14 cellular contexts compared by ENCODE assay signal in the genomic region with DNA sequence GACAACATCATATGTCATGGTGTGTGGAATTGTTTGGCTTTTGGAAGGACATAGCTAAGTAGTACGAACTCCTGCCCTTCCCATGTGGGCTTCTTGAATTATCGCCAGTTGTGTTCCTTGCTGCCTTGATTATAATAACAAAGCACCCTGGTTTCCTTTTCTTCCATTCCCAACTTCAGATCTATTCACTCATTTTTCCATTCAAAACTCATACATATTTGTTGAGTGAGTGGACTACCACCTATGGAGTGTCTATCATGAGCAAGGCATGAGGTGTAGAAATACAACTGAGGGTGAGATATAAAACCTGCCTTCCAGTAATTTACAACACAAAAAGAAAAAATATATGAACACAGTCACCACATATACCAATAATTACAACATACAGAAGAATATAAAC. TPM values are rescaled to one million over a fixed set of nuclear protein-coding genes. Genes with fewer than 3 reads are reported as not detected.
DNase-seq lines count a peak whose midpoint lies in the region; ATAC-seq, FAIRE-seq and TF ChIP-seq lines count a peak whose summit lies in the region.
"Had no signal": no experiment of that assay in that cellular context is flagged by ENCODE, and none has a peak within 500 bp of the region (broad histone marks: within the 10 kb centered on the region; RNA-seq: fewer than 3 reads in every experiment).

No MANE protein-coding gene starts in this region.

- H3K79me2 ChIP-seq in astrocyte (ENCODE audit: insufficient read depth, low read length), result no peaks in the 10 kb centered on the region

- TF ChIP-seq CTCF in astrocyte (IDR thresholded peaks at IDR 0.05; ENCODE audit: insufficient read depth, low read depth, low read length), result no peak
- no peak for TF ChIP-seq CTCF in fibroblast of pulmonary artery (IDR thresholded peaks at IDR 0.05; ENCODE audit: low read length, missing control alignments)
- TF ChIP-seq CTCF in right atrium auricular region (IDR thresholded peaks at IDR 0.05), result no peak

- no peaks in the 10 kb centered on the region for H3K4me1 ChIP-seq in astrocyte (ENCODE audit: insufficient read depth, low read length)
- H3K4me1 ChIP-seq in right atrium auricular region, result no peaks in the 10 kb centered on the region
- H3K4me1 ChIP-seq: BLaER1 had no signal

- no peaks in the 10 kb centered on the region for H3K27me3 ChIP-seq in astrocyte (ENCODE audit: insufficient read depth, low read length)
- H3K27me3 ChIP-seq in right atrium auricular region, result no peaks in the 10 kb centered on the region
- H3K27me3 ChIP-seq: BLaER1 had no signal

- H3K4me1 Mint-ChIP-seq in astrocyte (ENCODE audit: low read depth, unreplicated experiment), result peaks cover 10% of the 10 kb centered on the region

- H3K9me3 ChIP-seq in astrocyte (ENCODE audit: insufficient read depth, low read depth, low read length) (no peaks in the 10 kb centered on the region), right atrium auricular region (no peaks in the 10 kb centered on the region)
- H3K9me3 ChIP-seq: BLaER1 had no signal

- H3K27ac ChIP-seq in astrocyte (ENCODE audit: low read depth, low read length) (peak overlapping the region; percentile 28), right atrium auricular region (no peak overlapping the region)
- H3K27ac ChIP-seq: BLaER1 had no signal

- peak; percentile 78 for FAIRE-seq in astrocyte (lab: Jason Lieb, UNC)

- H3K27me3 Mint-ChIP-seq in astrocyte (ENCODE audit: low read depth, unreplicated experiment), result no peaks in the 10 kb centered on the region

- ATAC-seq in Right ventricle myocardium inferior, result no peak

- H2AFZ ChIP-seq in astrocyte (ENCODE audit: low read depth, low read length), result no peak overlapping the region

- no peak overlapping the region for H3K27ac Mint-ChIP-seq in astrocyte (ENCODE audit: unreplicated experiment)

- no peak overlapping the region for H3K9ac ChIP-seq in astrocyte (ENCODE audit: low read length)
- H3K9ac ChIP-seq: BLaER1, SK-N-SH had no signal

- H3K4me2 ChIP-seq in astrocyte (ENCODE audit: low read length), result peak overlapping the region; percentile 31
- H3K4me2 ChIP-seq: BLaER1, SK-N-SH had no signal

- no peaks in the 10 kb centered on the region for H3K36me3 Mint-ChIP-seq in astrocyte (ENCODE audit: low read depth, unreplicated experiment)

- DNase-seq in HT1080 (ENCODE audit: low read depth) (peak; percentile 56), astrocyte (ENCODE audit: low read depth) (peak; percentile 38), fibroblast of pulmonary artery (ENCODE audit: low read depth) (peak; percentile 19), NCI-H1417 treated with DMSO at 0.1 percent for 48 hours (lab: John Stamatoyannopoulos, UW) (no peak), Right ventricle myocardium inferior (ENCODE audit: missing footprints) (no peak), right atrium auricular region (ENCODE audit: low spot score) (no peak), mesenteric fat pad (ENCODE audit: low spot score) (no peak)
- DNase-seq: DMS 273 treated with DMSO at 0.1 percent for 48 hours, NCI-H146, NCI-H345, NCI-H526 treated with DMSO at 0.1 percent for 48 hours, Right ventricle myocardium superior, SK-N-SH had no signal

- H3K4me3 ChIP-seq in astrocyte (ENCODE audit: insufficient read depth, low read depth, low read length) (no peak overlapping the region), fibroblast of pulmonary artery (replicated peaks; ENCODE audit: low read depth, low read length) (no peak overlapping the region), right atrium auricular region (no peak overlapping the region)
- H3K4me3 ChIP-seq: BLaER1 had no signal

- H3K4me3 Mint-ChIP-seq in astrocyte (ENCODE audit: unreplicated experiment), result no peak overlapping the region

- intact Hi-C loops in Right ventricle myocardium inferior (cut with DNase I), result no loop called here

- H3K9me3 Mint-ChIP-seq in astrocyte (ENCODE audit: unreplicated experiment), result peaks cover 9% of the 10 kb centered on the region

- H3K36me3 ChIP-seq in astrocyte (ENCODE audit: insufficient read depth, low read length) (no peaks in the 10 kb centered on the region), right atrium auricular region (no peaks in the 10 kb centered on the region)
- H3K36me3 ChIP-seq: BLaER1 had no signal

- no peaks in the 10 kb centered on the region for H4K20me1 ChIP-seq in astrocyte (ENCODE audit: insufficient read depth, low read length)
- H4K20me1 ChIP-seq: BLaER1 had no signal

RNA-seq across cellular contexts. Expression of gene COL17A1, which starts 4.9 kb away (rescaled TPM):
- 14.2 and 17.7 TPM in 2 replicates for total RNA-seq in HT1080 (2014; rRNA removed; shearing (Covaris generic))
- 9.4 and 10.8 TPM in 2 replicates for polyA plus RNA-seq in HT1080 (2015; cell fraction: cytosol; rRNA removed)
- 33.2 and 35.9 TPM in 2 replicates for polyA plus RNA-seq in HT1080 (2015; cell fraction: nucleus; rRNA removed)
- total RNA-seq in astrocyte (2.6 and 10.1 TPM in 2 replicates), Right ventricle myocardium inferior (0.43 TPM), right atrium auricular region (1 to 10 TPM in 1 of 2 donors, under 1 TPM in 1; 0.26 to 6.2 TPM), mesenteric fat pad (0.19 TPM)
- total RNA-seq: Right ventricle myocardium superior had no signal

RNA-seq across cellular contexts. Expression of gene SFR1, which starts 31.4 kb away (rescaled TPM):
- total RNA-seq in HT1080 (2014; rRNA removed; shearing (Covaris generic)), result 16.3 and 17.3 TPM in 2 replicates
- 23.8 and 26.4 TPM in 2 replicates for polyA plus RNA-seq in HT1080 (2015; cell fraction: cytosol; rRNA removed)
- 22.2 and 25.8 TPM in 2 replicates for polyA plus RNA-seq in HT1080 (2015; cell fraction: nucleus; rRNA removed)
- total RNA-seq in astrocyte (3.6 and 4.4 TPM in 2 replicates), Right ventricle myocardium inferior (5.7 TPM), right atrium auricular region (1 to 10 TPM; 5.3 to 6.0 TPM), mesenteric fat pad (6.1 TPM)

Comparison
In these comparisons a context has a peak if more than half of its experiments do, and no peak if none do; other contexts are left out.
1. DNase-seq: peak in HT1080 (single experiment), astrocyte (single experiment) and fibroblast of pulmonary artery (single experiment); none in NCI-H1417 treated with DMSO at 0.1 percent for 48 hours (single experiment), Right ventricle myocardium inferior (single experiment), right atrium auricular region (single experiment) and mesenteric fat pad (single experiment).